ENCODE assay signal across 12 cellular contexts in genomic region chr13:40181203-40181845, GRCh38.
DNase-seq lines count a peak whose midpoint lies in the region; ATAC-seq and TF ChIP-seq lines count a peak whose summit lies in the region.
"Had no signal": no experiment of that assay in that cellular context is flagged by ENCODE, and none has a peak within 500 bp of the region (broad histone marks: within the 10 kb centered on the region; RNA-seq: fewer than 3 reads in every experiment).

No MANE protein-coding gene starts in this region.

- DNase-seq in AG09309 (ENCODE audit: low read depth), result peak; percentile 18
- peak; percentile 26 for DNase-seq in HFF-Myc (ENCODE audit: extremely low read depth, low read depth)
- DNase-seq in astrocyte of the spinal cord (ENCODE audit: low read depth, low spot score), result peak; percentile 59
- no peak for DNase-seq in left lung
- DNase-seq in NCI-H1092 (lab: John Stamatoyannopoulos, UW), result no peak
- no peak for DNase-seq in glomerular visceral epithelial cell (ENCODE audit: extremely low spot score)
- DNase-seq: activated naive CD8-positive, alpha-beta T cell treated with anti-CD3 and anti-CD28 coated beads, Interleukin-2, amount 10 ng/mL, durations not matched to agents 7 days and 5 days; midbrain; NCI-H187 treated with DMSO at 0.1 percent for 48 hours; T-helper 2 cell had no signal

- H3K27ac ChIP-seq in left lung, result no peak overlapping the region

- TF ChIP-seq CTCF in AG09309 (IDR thresholded peaks at IDR 0.05; ENCODE audit: control insufficient read depth, insufficient read depth, low read depth, low read length, missing control alignments), result no peak
- no peak for TF ChIP-seq CTCF in HFF-Myc (IDR thresholded peaks at IDR 0.05; ENCODE audit: low read depth, low read length, missing control alignments)
- no peak for TF ChIP-seq CTCF in astrocyte of the spinal cord (IDR thresholded peaks at IDR 0.05; ENCODE audit: low read depth, low read length)
- TF ChIP-seq CTCF in left lung (IDR thresholded peaks at IDR 0.05), result no peak

- no peaks in the 10 kb centered on the region for H3K27me3 ChIP-seq in left lung

- ATAC-seq in left lung, result peak; percentile 96
- ATAC-seq in GM18520 (IDR thresholded peaks at IDR 0.05; ENCODE audit: unreplicated experiment), result no peak
- no peak for ATAC-seq in HG03108 (IDR thresholded peaks at IDR 0.05; ENCODE audit: unreplicated experiment)

- intact Hi-C loops in left lung (cut with DNase I), result no loop called here

- H3K4me3 ChIP-seq in AG09309 (ENCODE audit: control insufficient read depth, low read depth, low read length) (no peak overlapping the region), HFF-Myc (replicated peaks; ENCODE audit: low read depth, low read length) (no peak overlapping the region), astrocyte of the spinal cord (ENCODE audit: low read depth, low read length) (no peak overlapping the region), left lung (no peak overlapping the region)

- in situ Hi-C loops in astrocyte of the spinal cord (cut with HindIII; ENCODE audit: low sequenced_read_pairs), result no loop called here

- H3K4me1 ChIP-seq in left lung, result peaks cover 0 to 3% of the 10 kb centered on the region in 2 donors

- H3K36me3 ChIP-seq in left lung, result no peaks in the 10 kb centered on the region

- no peaks in the 10 kb centered on the region for H3K9me3 ChIP-seq in left lung

Comparison
In these comparisons a context has a peak if more than half of its experiments do, and no peak if none do; other contexts are left out.
1. DNase-seq: peak in AG09309 (single experiment), HFF-Myc (single experiment) and astrocyte of the spinal cord (single experiment); none in left lung (0 of 2), NCI-H1092 (single experiment) and glomerular visceral epithelial cell (single experiment).